Comparison of ENCODE assay signal across 12 cellular contexts in genomic region chr12:104290320-104290719, GRCh38. TPM values are rescaled to one million over a fixed set of nuclear protein-coding genes. Genes with fewer than 3 reads are reported as not detected.
DNase-seq lines count a peak whose midpoint lies in the region; ATAC-seq, FAIRE-seq and TF ChIP-seq lines count a peak whose summit lies in the region.
"Had no signal": no experiment of that assay in that cellular context is flagged by ENCODE, and none has a peak within 500 bp of the region (broad histone marks: within the 10 kb centered on the region; RNA-seq: fewer than 3 reads in every experiment).

No MANE protein-coding gene starts in this region.

- TF ChIP-seq CTCF in endothelial cell of umbilical vein (IDR thresholded peaks at IDR 0.05; ENCODE audit: extremely low read depth in 1 of 2, insufficient read depth in 1 of 2, low read depth in 1 of 2, low read length in 2 of 2): no peak
- TF ChIP-seq CTCF in suprapubic skin (IDR thresholded peaks at IDR 0.05): no peak

- FAIRE-seq in endothelial cell of umbilical vein (lab: Jason Lieb, UNC): no peak

- H2AFZ ChIP-seq in Karpas-422 (ENCODE audit: low read length): no peak overlapping the region
- no peak overlapping the region for H2AFZ ChIP-seq in endothelial cell of umbilical vein (ENCODE audit: low read depth, low read length)
- no peak overlapping the region for H2AFZ ChIP-seq in trophoblast cell (ENCODE audit: insufficient read depth, low read length, poor library complexity)

- no peak overlapping the region for H4K12ac ChIP-seq in trophoblast cell (ENCODE audit: low read depth, low read length)

- DNase-seq in Karpas-422 (no peak), endothelial cell of umbilical vein (ENCODE audit: low read depth, low spot score) (no peak), trophoblast cell (no peak), NCI-H187 (lab: John Stamatoyannopoulos, UW) (no peak), suprapubic skin (ENCODE audit: low spot score in 2 of 2) (no peak)
- DNase-seq in activated effector memory CD4-positive, alpha-beta T cell treated with Interleukin-2 at 50 U/mL for 16 hours: no peak
- DNase-seq: amygdala, NCI-H1417, posterior cingulate gyrus, T-cell had no signal

- no peak for TF ChIP-seq EP300 in suprapubic skin (IDR thresholded peaks at IDR 0.05)

- no peak overlapping the region for H3K18ac ChIP-seq in trophoblast cell (ENCODE audit: low read length)

- H3K79me1 ChIP-seq in trophoblast cell (ENCODE audit: low read length): peaks cover 7% of the 10 kb centered on the region

- no peak for ATAC-seq in GM18858 (IDR thresholded peaks at IDR 0.05; ENCODE audit: unreplicated experiment)
- ATAC-seq: T-cell had no signal

- no peak overlapping the region for H2BK12ac ChIP-seq in trophoblast cell (ENCODE audit: low read length)

- H3K4me1 ChIP-seq in BLaER1 treated with 17β-estradiol and CSF1 and Interleukin-3, amounts not matched to agents 10 nM and 100 nM: peaks cover 50 to 67% (median 58%) of the 10 kb centered on the region in 10 experiments
- H3K4me1 ChIP-seq in Karpas-422 (ENCODE audit: low read length) (peaks cover 26% of the 10 kb centered on the region), endothelial cell of umbilical vein (ENCODE audit: control insufficient read depth, extremely low read depth, insufficient read depth, low read length) (peaks cover 47% of the 10 kb centered on the region), trophoblast cell (ENCODE audit: control insufficient read depth in 1 of 2, insufficient read depth in 2 of 2, low read length in 2 of 2) (peaks cover 6 to 11% of the 10 kb centered on the region in 2 experiments), suprapubic skin (peaks cover 69% of the 10 kb centered on the region)

- no peak overlapping the region for H4K8ac ChIP-seq in trophoblast cell (ENCODE audit: low read depth, low read length)

- H3K79me2 ChIP-seq in Karpas-422 (ENCODE audit: low read length): peaks cover 75% of the 10 kb centered on the region
- H3K79me2 ChIP-seq in endothelial cell of umbilical vein (ENCODE audit: control insufficient read depth, insufficient read depth, low read length): peaks cover 81% of the 10 kb centered on the region
- peaks cover 1% of the 10 kb centered on the region for H3K79me2 ChIP-seq in trophoblast cell (ENCODE audit: control insufficient read depth, insufficient read depth, low read length, poor library complexity)

- no TSS peak for BruUV-seq in endothelial cell of umbilical vein (replicated peaks; lab: Mats Ljungman, UMichigan)

- H3K4me2 ChIP-seq in BLaER1 treated with 17β-estradiol and CSF1 and Interleukin-3, amounts not matched to agents 10 nM and 100 nM: peak overlapping the region; percentile 61 to 98 (median 92)
- H3K4me2 ChIP-seq in Karpas-422 (ENCODE audit: low read depth, low read length, poor library complexity, severe bottlenecking): peak overlapping the region; percentile 96
- peak overlapping the region; percentile 83 for H3K4me2 ChIP-seq in endothelial cell of umbilical vein (ENCODE audit: insufficient read depth, low read length)
- H3K4me2 ChIP-seq in trophoblast cell (ENCODE audit: low read length): no peak overlapping the region

- no peak overlapping the region for H2AK5ac ChIP-seq in trophoblast cell (ENCODE audit: low read length)

- dilution Hi-C loops in endothelial cell of umbilical vein (cut with MboI; ENCODE audit: extremely low pct_ligation_motif_present, low sequenced_read_pairs): no loop called here

- POLR2A ChIA-PET in endothelial cell of umbilical vein (lab: Charles Lee): interaction anchor here (0.7 to 15.5 kb wide), 2 partner anchors 13 to 72 kb away, joined by 5 to 222 read pairs; partner anchors contain the start of gene TXNRD1

- H2BK120ac ChIP-seq in trophoblast cell (ENCODE audit: insufficient read depth, low read length, poor library complexity): no peak overlapping the region

- no peak overlapping the region for H3K23ac ChIP-seq in trophoblast cell (ENCODE audit: low read length)

- peak overlapping the region in 6 of 10 experiments; percentile 20 to 98 (median 88); a peak in 9 of 20 replicates for H3K4me3 ChIP-seq in BLaER1 treated with 17β-estradiol and CSF1 and Interleukin-3, amounts not matched to agents 10 nM and 100 nM
- H3K4me3 ChIP-seq in Karpas-422 (ENCODE audit: low read length) (no peak overlapping the region), endothelial cell of umbilical vein (replicated peaks in 1 of 3; ENCODE audit: insufficient read depth in 1 of 3, low read depth in 1 of 3, low read length in 3 of 3) (peak overlapping the region in 1 of 3 experiments; percentile 98), trophoblast cell (ENCODE audit: low read depth, low read length) (no peak overlapping the region), suprapubic skin (no peak overlapping the region)

- CTCF ChIA-PET in endothelial cell of umbilical vein (lab: Charles Lee): interaction anchor here (0.7 to 1.7 kb wide), 5 partner anchors 12 to 75 kb away, joined by 3 to 6 read pairs (median 4); partner anchors contain the start of gene TXNRD1

- H3K9me2 ChIP-seq in Karpas-422 (replicated peaks; ENCODE audit: insufficient read depth, low read length): no peaks in the 10 kb centered on the region

- no peaks in the 10 kb centered on the region for H3K9me3 ChIP-seq in BLaER1 treated with 17β-estradiol and CSF1 and Interleukin-3, amounts not matched to agents 10 nM and 100 nM (replicated peaks in 1 of 11)
- H3K9me3 ChIP-seq in Karpas-422 (ENCODE audit: low read length) (no peaks in the 10 kb centered on the region), endothelial cell of umbilical vein (replicated peaks; ENCODE audit: control insufficient read depth, insufficient read depth, low read length) (no peaks in the 10 kb centered on the region), trophoblast cell (ENCODE audit: insufficient read depth, low read depth, low read length) (no peaks in the 10 kb centered on the region), suprapubic skin (no peaks in the 10 kb centered on the region)

- no peak for TF ChIP-seq POLR2A in endothelial cell of umbilical vein (IDR thresholded peaks at IDR 0.05; ENCODE audit: low read depth, low read length)
- no peak for TF ChIP-seq POLR2A in suprapubic skin (IDR thresholded peaks at IDR 0.05)

- no peak overlapping the region for H2BK5ac ChIP-seq in trophoblast cell (ENCODE audit: low read depth, low read length, poor library complexity)

- peaks cover 14 to 78% (median 58%) of the 10 kb centered on the region in 11 experiments; a peak in 21 of 22 replicates for H4K20me1 ChIP-seq in BLaER1 treated with 17β-estradiol and CSF1 and Interleukin-3, amounts not matched to agents 10 nM and 100 nM
- H4K20me1 ChIP-seq in Karpas-422 (ENCODE audit: insufficient read depth, low read depth, low read length): peaks cover 15% of the 10 kb centered on the region; the same call in 1 of the 2 replicates
- peaks cover 13% of the 10 kb centered on the region for H4K20me1 ChIP-seq in endothelial cell of umbilical vein (replicated peaks; ENCODE audit: control insufficient read depth, extremely low read depth, insufficient read depth, low read length)

- H3K27me3 ChIP-seq in BLaER1 treated with 17β-estradiol and CSF1 and Interleukin-3, amounts not matched to agents 10 nM and 100 nM: no peaks in the 10 kb centered on the region
- H3K27me3 ChIP-seq in Karpas-422 (ENCODE audit: low read length) (no peaks in the 10 kb centered on the region), endothelial cell of umbilical vein (ENCODE audit: control insufficient read depth in 2 of 2, insufficient read depth in 2 of 2, low read length in 2 of 2) (no peaks in the 10 kb centered on the region), trophoblast cell (ENCODE audit: insufficient read depth, low read length) (no peaks in the 10 kb centered on the region), suprapubic skin (no peaks in the 10 kb centered on the region)

- H3K9ac ChIP-seq in BLaER1 treated with 17β-estradiol and CSF1 and Interleukin-3, amounts not matched to agents 10 nM and 100 nM: peak overlapping the region in 7 of 11 experiments; percentile 58 to 99 (median 89); a peak in 13 of 22 replicates
- H3K9ac ChIP-seq in Karpas-422 (ENCODE audit: low read length) (no peak overlapping the region), endothelial cell of umbilical vein (replicated peaks; ENCODE audit: extremely low read depth, insufficient read depth, low read length) (peak overlapping the region; percentile 92), trophoblast cell (ENCODE audit: low read length) (no peak overlapping the region)

- peak overlapping the region; percentile 67 for H3K4ac ChIP-seq in trophoblast cell (ENCODE audit: low read depth, low read length)

- intact Hi-C loops in endothelial cell of umbilical vein (cut with micrococcal nuclease): no loop called here

- H3K27ac ChIP-seq in BLaER1 treated with 17β-estradiol and CSF1 and Interleukin-3, amounts not matched to agents 10 nM and 100 nM: no peak overlapping the region; a peak in 1 of 22 replicates
- no peak overlapping the region for H3K27ac ChIP-seq in Karpas-422 (ENCODE audit: low read length)
- no peak overlapping the region for H3K27ac ChIP-seq in endothelial cell of umbilical vein (ENCODE audit: insufficient read depth, low read depth, low read length)
- H3K27ac ChIP-seq in trophoblast cell (ENCODE audit: low read depth, low read length): no peak overlapping the region
- no peak overlapping the region for H3K27ac ChIP-seq in suprapubic skin

- no peak overlapping the region for H4K91ac ChIP-seq in trophoblast cell (ENCODE audit: low read depth, low read length)

- H3K14ac ChIP-seq in trophoblast cell (ENCODE audit: low read length): no peak overlapping the region

- no peaks in the 10 kb centered on the region for H3K9me1 ChIP-seq in endothelial cell of umbilical vein (replicated peaks; ENCODE audit: control insufficient read depth, extremely low read depth, insufficient read depth, low read length)

- peaks cover 28 to 60% (median 56%) of the 10 kb centered on the region in 11 experiments for H3K36me3 ChIP-seq in BLaER1 treated with 17β-estradiol and CSF1 and Interleukin-3, amounts not matched to agents 10 nM and 100 nM
- peaks cover 21% of the 10 kb centered on the region; the same call in 1 of the 2 replicates for H3K36me3 ChIP-seq in Karpas-422 (ENCODE audit: insufficient read depth, low read length)
- peaks cover 10 to 15% of the 10 kb centered on the region in 2 experiments for H3K36me3 ChIP-seq in endothelial cell of umbilical vein (ENCODE audit: control insufficient read depth in 2 of 2, extremely low read depth in 1 of 2, insufficient read depth in 2 of 2, low read length in 2 of 2)
- H3K36me3 ChIP-seq in trophoblast cell (ENCODE audit: control insufficient read depth in 1 of 2, insufficient read depth in 2 of 2, low read length in 2 of 2): peaks cover 9 to 16% of the 10 kb centered on the region in 2 experiments
- H3K36me3 ChIP-seq in suprapubic skin: peaks cover 23% of the 10 kb centered on the region

- no CpG with 5 or more reads among the region's 8 CpGs for WGBS in trophoblast cell (ENCODE audit: extremely low coverage, insufficient coverage, insufficient read length)
- WGBS in suprapubic skin: 93% methylated on average over 8 of the region's 8 CpGs

RNA-seq across cellular contexts. Expression of gene EID3, which starts 13.2 kb away (rescaled TPM):
- total RNA-seq in Karpas-422 (2014; rRNA removed; shearing (Covaris generic); ENCODE audit: low replicate concordance): 1.5 and 2.7 TPM in 2 replicates
- total RNA-seq in endothelial cell of umbilical vein (12.7 and 14.5 TPM in 2 replicates), suprapubic skin (1 to 10 TPM; 2.9 to 5.4 (median 4.0) TPM)
- polyA plus RNA-seq in endothelial cell of umbilical vein: 1.2 and 1.5 TPM in 2 replicates
- polyA plus RNA-seq in endothelial cell of umbilical vein (2011; cell fraction: cytosol; rRNA removed): 1.0 and 1.3 TPM in 2 replicates
- polyA plus RNA-seq in endothelial cell of umbilical vein (2011; cell fraction: nucleus; rRNA removed): 15.9 and 18.5 TPM in 2 replicates
- polyA plus RNA-seq in endothelial cell of umbilical vein (2012): 0.82 and 1.2 TPM in 2 replicates
- polyA minus RNA-seq in endothelial cell of umbilical vein: 12.0 and 16.2 TPM in 2 replicates
- 1.5 TPM for polyA minus RNA-seq in endothelial cell of umbilical vein (2011; cell fraction: cytosol; rRNA and poly(A)+ RNA removed)
- polyA minus RNA-seq in endothelial cell of umbilical vein (2011; cell fraction: nucleus; rRNA and poly(A)+ RNA removed): 47.8 and 76.6 TPM in 2 replicates
- 0.67 and 0.78 TPM in 2 replicates for polyA plus RNA-seq in trophoblast cell (2013)

Comparison
In these comparisons a context has a peak if more than half of its experiments do, and no peak if none do; other contexts are left out.
1. H3K4me3 ChIP-seq: peak in BLaER1 treated with 17β-estradiol and CSF1 and Interleukin-3, amounts not matched to agents 10 nM and 100 nM (6 of 10); none in Karpas-422 (single experiment), trophoblast cell (single experiment) and suprapubic skin (single experiment).
2. H3K9ac ChIP-seq: peak in BLaER1 treated with 17β-estradiol and CSF1 and Interleukin-3, amounts not matched to agents 10 nM and 100 nM (7 of 11) and endothelial cell of umbilical vein (single experiment); none in Karpas-422 (single experiment) and trophoblast cell (single experiment).